ENCODE assay signal across 1 cellular context in the genomic region with DNA sequence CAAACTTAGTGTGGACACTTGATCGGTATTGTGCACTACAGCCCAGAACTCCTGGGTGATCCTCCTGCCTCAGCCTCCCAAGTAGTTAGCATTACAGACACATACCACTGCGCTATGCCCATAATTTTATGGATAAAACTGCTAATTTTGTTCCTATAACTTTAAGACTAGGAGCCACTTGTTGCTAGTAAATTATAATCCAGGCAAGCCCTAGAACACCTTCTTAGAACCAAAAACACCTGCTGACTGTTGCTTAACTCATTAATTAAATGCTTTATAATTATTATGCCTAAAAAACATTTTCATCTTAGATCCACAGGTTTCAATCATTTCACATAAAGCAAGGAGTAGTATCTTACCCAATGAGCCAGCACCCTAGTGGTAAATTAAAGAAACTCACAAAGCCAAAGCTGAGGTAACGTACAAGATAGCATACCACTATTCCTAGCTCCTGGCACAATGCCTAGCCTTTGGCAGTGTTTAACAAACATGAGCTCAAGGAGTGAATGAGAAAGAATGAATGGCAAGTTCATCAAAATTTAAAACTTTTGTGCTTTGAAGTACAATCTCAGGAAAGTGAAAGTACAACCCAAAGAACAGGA.
TF ChIP-seq lines count a peak whose summit lies in the region.

No MANE protein-coding gene starts in this region.

TF ChIP-seq in GM23338, 12 proteins besides CTCF, POLR2A, EP300 and RAD21 (continued from another document):
- TF ChIP-seq, protein P1, sequence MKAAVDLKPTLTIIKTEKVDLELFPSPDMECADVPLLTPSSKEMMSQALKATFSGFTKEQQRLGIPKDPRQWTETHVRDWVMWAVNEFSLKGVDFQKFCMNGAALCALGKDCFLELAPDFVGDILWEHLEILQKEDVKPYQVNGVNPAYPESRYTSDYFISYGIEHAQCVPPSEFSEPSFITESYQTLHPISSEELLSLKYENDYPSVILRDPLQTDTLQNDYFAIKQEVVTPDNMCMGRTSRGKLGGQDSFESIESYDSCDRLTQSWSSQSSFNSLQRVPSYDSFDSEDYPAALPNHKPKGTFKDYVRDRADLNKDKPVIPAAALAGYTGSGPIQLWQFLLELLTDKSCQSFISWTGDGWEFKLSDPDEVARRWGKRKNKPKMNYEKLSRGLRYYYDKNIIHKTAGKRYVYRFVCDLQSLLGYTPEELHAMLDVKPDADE (IDR thresholded peaks at IDR 0.05): no peak
